In the genomic region with DNA sequence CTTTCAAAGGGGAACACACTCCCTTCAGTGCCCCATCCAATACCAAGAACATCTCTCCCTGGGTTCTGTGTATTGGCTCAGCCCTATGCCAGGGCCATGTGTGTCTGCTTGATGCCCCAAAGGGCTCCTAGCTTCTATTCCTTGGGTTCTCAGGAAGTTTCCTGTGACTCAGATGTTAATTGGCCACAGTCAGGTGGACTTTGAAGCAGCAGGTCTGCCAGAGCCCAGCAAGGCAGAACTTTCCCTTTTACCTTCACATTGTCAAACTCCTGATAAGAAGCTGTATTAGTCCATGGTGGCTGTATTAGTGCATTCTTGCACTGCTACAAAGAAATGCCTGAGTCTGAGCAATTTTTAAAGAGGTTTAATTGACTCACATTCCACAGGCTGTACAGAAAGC, we compare ENCODE assay signal across 1 cellular context.
TF ChIP-seq lines count a peak whose summit lies in the region.

No MANE protein-coding gene starts in this region.

TF ChIP-seq in GM23338, 12 proteins besides CTCF, POLR2A, EP300 and RAD21 (continued from another document):
- TF ChIP-seq, protein P1, sequence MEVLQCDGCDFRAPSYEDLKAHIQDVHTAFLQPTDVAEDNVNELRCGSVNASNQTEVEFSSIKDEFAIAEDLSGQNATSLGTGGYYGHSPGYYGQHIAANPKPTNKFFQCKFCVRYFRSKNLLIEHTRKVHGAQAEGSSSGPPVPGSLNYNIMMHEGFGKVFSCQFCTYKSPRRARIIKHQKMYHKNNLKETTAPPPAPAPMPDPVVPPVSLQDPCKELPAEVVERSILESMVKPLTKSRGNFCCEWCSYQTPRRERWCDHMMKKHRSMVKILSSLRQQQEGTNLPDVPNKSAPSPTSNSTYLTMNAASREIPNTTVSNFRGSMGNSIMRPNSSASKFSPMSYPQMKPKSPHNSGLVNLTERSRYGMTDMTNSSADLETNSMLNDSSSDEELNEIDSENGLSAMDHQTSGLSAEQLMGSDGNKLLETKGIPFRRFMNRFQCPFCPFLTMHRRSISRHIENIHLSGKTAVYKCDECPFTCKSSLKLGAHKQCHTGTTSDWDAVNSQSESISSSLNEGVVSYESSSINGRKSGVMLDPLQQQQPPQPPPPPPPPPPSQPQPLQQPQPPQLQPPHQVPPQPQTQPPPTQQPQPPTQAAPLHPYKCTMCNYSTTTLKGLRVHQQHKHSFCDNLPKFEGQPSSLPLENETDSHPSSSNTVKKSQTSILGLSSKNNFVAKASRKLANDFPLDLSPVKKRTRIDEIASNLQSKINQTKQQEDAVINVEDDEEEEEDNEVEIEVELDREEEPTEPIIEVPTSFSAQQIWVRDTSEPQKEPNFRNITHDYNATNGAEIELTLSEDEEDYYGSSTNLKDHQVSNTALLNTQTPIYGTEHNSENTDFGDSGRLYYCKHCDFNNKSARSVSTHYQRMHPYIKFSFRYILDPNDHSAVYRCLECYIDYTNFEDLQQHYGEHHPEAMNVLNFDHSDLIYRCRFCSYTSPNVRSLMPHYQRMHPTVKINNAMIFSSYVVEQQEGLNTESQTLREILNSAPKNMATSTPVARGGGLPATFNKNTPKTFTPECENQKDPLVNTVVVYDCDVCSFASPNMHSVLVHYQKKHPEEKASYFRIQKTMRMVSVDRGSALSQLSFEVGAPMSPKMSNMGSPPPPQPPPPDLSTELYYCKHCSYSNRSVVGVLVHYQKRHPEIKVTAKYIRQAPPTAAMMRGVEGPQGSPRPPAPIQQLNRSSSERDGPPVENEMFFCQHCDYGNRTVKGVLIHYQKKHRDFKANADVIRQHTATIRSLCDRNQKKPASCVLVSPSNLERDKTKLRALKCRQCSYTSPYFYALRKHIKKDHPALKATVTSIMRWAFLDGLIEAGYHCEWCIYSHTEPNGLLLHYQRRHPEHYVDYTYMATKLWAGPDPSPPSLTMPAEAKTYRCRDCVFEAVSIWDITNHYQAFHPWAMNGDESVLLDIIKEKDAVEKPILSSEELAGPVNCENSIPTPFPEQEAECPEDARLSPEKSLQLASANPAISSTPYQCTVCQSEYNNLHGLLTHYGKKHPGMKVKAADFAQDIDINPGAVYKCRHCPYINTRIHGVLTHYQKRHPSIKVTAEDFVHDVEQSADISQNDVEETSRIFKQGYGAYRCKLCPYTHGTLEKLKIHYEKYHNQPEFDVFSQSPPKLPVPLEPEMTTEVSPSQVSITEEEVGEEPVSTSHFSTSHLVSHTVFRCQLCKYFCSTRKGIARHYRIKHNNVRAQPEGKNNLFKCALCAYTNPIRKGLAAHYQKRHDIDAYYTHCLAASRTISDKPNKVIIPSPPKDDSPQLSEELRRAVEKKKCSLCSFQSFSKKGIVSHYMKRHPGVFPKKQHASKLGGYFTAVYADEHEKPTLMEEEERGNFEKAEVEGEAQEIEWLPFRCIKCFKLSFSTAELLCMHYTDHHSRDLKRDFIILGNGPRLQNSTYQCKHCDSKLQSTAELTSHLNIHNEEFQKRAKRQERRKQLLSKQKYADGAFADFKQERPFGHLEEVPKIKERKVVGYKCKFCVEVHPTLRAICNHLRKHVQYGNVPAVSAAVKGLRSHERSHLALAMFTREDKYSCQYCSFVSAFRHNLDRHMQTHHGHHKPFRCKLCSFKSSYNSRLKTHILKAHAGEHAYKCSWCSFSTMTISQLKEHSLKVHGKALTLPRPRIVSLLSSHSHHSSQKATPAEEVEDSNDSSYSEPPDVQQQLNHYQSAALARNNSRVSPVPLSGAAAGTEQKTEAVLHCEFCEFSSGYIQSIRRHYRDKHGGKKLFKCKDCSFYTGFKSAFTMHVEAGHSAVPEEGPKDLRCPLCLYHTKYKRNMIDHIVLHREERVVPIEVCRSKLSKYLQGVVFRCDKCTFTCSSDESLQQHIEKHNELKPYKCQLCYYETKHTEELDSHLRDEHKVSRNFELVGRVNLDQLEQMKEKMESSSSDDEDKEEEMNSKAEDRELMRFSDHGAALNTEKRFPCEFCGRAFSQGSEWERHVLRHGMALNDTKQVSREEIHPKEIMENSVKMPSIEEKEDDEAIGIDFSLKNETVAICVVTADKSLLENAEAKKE (CRISPR knock-in tag; IDR thresholded peaks at IDR 0.05), result no peak
- TF ChIP-seq EZH2 (IDR thresholded peaks at IDR 0.05; ENCODE audit: low read depth, unreplicated experiment) (no peak), JUNB (IDR thresholded peaks at IDR 0.05; ENCODE audit: unreplicated experiment) (no peak), EZH2phosphoT487 (IDR thresholded peaks at IDR 0.05; ENCODE audit: unreplicated experiment) (no peak)
- TF ChIP-seq, protein P2, sequence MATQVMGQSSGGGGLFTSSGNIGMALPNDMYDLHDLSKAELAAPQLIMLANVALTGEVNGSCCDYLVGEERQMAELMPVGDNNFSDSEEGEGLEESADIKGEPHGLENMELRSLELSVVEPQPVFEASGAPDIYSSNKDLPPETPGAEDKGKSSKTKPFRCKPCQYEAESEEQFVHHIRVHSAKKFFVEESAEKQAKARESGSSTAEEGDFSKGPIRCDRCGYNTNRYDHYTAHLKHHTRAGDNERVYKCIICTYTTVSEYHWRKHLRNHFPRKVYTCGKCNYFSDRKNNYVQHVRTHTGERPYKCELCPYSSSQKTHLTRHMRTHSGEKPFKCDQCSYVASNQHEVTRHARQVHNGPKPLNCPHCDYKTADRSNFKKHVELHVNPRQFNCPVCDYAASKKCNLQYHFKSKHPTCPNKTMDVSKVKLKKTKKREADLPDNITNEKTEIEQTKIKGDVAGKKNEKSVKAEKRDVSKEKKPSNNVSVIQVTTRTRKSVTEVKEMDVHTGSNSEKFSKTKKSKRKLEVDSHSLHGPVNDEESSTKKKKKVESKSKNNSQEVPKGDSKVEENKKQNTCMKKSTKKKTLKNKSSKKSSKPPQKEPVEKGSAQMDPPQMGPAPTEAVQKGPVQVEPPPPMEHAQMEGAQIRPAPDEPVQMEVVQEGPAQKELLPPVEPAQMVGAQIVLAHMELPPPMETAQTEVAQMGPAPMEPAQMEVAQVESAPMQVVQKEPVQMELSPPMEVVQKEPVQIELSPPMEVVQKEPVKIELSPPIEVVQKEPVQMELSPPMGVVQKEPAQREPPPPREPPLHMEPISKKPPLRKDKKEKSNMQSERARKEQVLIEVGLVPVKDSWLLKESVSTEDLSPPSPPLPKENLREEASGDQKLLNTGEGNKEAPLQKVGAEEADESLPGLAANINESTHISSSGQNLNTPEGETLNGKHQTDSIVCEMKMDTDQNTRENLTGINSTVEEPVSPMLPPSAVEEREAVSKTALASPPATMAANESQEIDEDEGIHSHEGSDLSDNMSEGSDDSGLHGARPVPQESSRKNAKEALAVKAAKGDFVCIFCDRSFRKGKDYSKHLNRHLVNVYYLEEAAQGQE (IDR thresholded peaks at IDR 0.05; ENCODE audit: unreplicated experiment), result no peak
